ENCODE assay signal across 9 cellular contexts in the genomic region with DNA sequence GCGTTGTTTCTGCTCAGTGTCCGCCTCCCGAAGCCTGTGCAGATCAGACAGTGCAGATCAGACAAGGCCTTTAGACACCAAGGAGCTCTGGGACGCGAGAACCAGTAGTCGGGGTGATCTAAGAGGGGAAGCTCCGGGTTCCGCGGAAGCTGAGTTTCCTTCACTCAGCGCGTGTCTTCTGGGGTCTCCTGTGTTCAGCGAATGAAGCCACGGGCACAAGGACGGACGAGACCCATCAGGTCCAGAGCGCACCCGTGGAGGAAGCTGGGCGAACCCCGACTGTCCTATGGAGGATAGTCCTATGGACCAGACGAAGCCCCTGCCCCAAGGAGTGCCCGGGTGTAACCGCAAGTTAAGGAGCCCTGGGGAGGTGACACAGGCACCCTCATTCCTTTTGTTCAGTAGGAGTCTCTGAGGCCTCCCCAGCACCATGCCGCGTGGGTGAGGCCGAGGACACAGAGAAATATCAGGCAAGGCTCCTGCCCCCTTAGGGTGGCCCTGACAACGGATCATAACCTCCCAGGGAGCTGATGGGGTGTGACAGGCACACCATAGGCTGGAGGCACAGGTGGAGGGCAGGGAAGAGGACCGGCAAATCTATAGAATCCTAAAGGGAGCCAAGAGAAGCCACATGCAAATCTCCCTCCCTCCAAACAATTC. TPM values are rescaled to one million over a fixed set of nuclear protein-coding genes. Genes with fewer than 3 reads are reported as not detected.
DNase-seq lines count a peak whose midpoint lies in the region; ATAC-seq and TF ChIP-seq lines count a peak whose summit lies in the region.
"Had no signal": no experiment of that assay in that cellular context is flagged by ENCODE, and none has a peak within 500 bp of the region (broad histone marks: within the 10 kb centered on the region; RNA-seq: fewer than 3 reads in every experiment).

No MANE protein-coding gene starts in this region.

- no peaks in the 10 kb centered on the region for H3K9me3 ChIP-seq in iPS-18a (ENCODE audit: control insufficient read depth, low read depth, low read length)
- H3K9me3 ChIP-seq in spleen: no peaks in the 10 kb centered on the region

- H3K27ac Mint-ChIP-seq in CD14-positive monocyte: peak overlapping the region; percentile 90 to 99 (median 97)
- peak overlapping the region; percentile 99 for H3K27ac Mint-ChIP-seq in activated naive CD8-positive, alpha-beta T cell treated with anti-CD3 and anti-CD28 coated beads, Interleukin-2, amount 50 U/mL, for 24 hours

- peaks cover 4 to 14% (median 10%) of the 10 kb centered on the region in 3 donors for H3K27me3 Mint-ChIP-seq in CD14-positive monocyte (ENCODE audit: low read depth in 3 of 3)
- H3K27me3 Mint-ChIP-seq in activated naive CD8-positive, alpha-beta T cell treated with anti-CD3 and anti-CD28 coated beads, Interleukin-2, amount 50 U/mL, for 24 hours: peaks cover 2% of the 10 kb centered on the region

- H3K4me1 Mint-ChIP-seq in CD14-positive monocyte: peaks cover 52% of the 10 kb centered on the region
- H3K4me1 Mint-ChIP-seq in activated naive CD8-positive, alpha-beta T cell treated with anti-CD3 and anti-CD28 coated beads, Interleukin-2, amount 50 U/mL, for 24 hours: peaks cover 54% of the 10 kb centered on the region

- H3K9ac ChIP-seq in iPS-18a (ENCODE audit: low read length): peak overlapping the region; percentile 86

- 26 to 45% (median 36%) methylated on average over 2 to 27 of the region's 27 CpGs for WGBS in spleen, 5 donors

- H3K36me3 Mint-ChIP-seq in CD14-positive monocyte: peaks cover 31 to 35% of the 10 kb centered on the region in 2 donors
- H3K36me3 Mint-ChIP-seq in activated naive CD8-positive, alpha-beta T cell treated with anti-CD3 and anti-CD28 coated beads, Interleukin-2, amount 50 U/mL, for 24 hours (ENCODE audit: low read depth): peaks cover 42% of the 10 kb centered on the region

- H3K4me3 ChIP-seq in iPS-18a (ENCODE audit: low read length): peak overlapping the region; percentile 97
- H3K4me3 ChIP-seq in spleen: peak overlapping the region; percentile 33 to 95 (median 85)

- H3K4me3 Mint-ChIP-seq in CD14-positive monocyte: peak overlapping the region; percentile 100
- peak overlapping the region; percentile 97 for H3K4me3 Mint-ChIP-seq in activated naive CD8-positive, alpha-beta T cell treated with anti-CD3 and anti-CD28 coated beads, Interleukin-2, amount 50 U/mL, for 24 hours

- no peak for TF ChIP-seq POLR2A in spleen (IDR thresholded peaks at IDR 0.05)

- H3K27ac ChIP-seq in iPS-18a (ENCODE audit: low read length): no peak overlapping the region
- peak overlapping the region; percentile 88 to 96 (median 93) for H3K27ac ChIP-seq in spleen

- H3K27me3 ChIP-seq in iPS-18a (ENCODE audit: control insufficient read depth, insufficient read depth, low read length): peaks cover 16% of the 10 kb centered on the region
- no peaks in the 10 kb centered on the region for H3K27me3 ChIP-seq in spleen (replicated peaks in 1 of 7)

- no peak for DNase-seq in CD14-positive monocyte (ENCODE audit: low spot score)
- DNase-seq in NCI-H526 (lab: John Stamatoyannopoulos, UW): peak; percentile 97
- DNase-seq in activated naive CD8-positive, alpha-beta T cell treated with anti-CD3 and anti-CD28 coated beads, Interleukin-2, amount 50 U/mL, for 24 hours: peak; percentile 51
- peak; percentile 86 for DNase-seq in spleen
- DNase-seq in H4 (ENCODE audit: low spot score): no peak

- TF ChIP-seq CTCF in CD14-positive monocyte (IDR thresholded peaks at IDR 0.05) (no peak), spleen (IDR thresholded peaks at IDR 0.05 in 8 of 11, conservative IDR thresholded peaks at IDR 0.05 in 3 of 11) (no peak)

- H3K4me1 ChIP-seq in iPS-18a (ENCODE audit: control insufficient read depth, low read depth, low read length): peaks cover 14% of the 10 kb centered on the region
- peaks cover 41 to 61% (median 54%) of the 10 kb centered on the region in 6 donors for H3K4me1 ChIP-seq in spleen

- peaks cover 29% of the 10 kb centered on the region for H3K36me3 ChIP-seq in iPS-18a (ENCODE audit: control insufficient read depth, low read depth, low read length)
- H3K36me3 ChIP-seq in spleen: peaks cover 4 to 32% (median 29%) of the 10 kb centered on the region in 6 donors

- intact Hi-C loops in CD14-positive monocyte (cut with micrococcal nuclease) (loop anchor here (2.0 to 5.0 kb wide), 5 partner anchors 42 to 92 kb away; a partner anchor contains a TSS), spleen (cut with DNase I; ENCODE audit: low total_unique reads) (no loop called here)

- ATAC-seq in GM21529 (IDR thresholded peaks at IDR 0.05; ENCODE audit: unreplicated experiment) (peak; percentile 9), HG02970 (IDR thresholded peaks at IDR 0.05; ENCODE audit: low FRiP score, unreplicated experiment) (no peak)
- peak; percentile 16 for ATAC-seq in activated naive CD8-positive, alpha-beta T cell treated with anti-CD3 and anti-CD28 coated beads, Interleukin-2, amount 50 U/mL, for 24 hours

- H3K9me3 Mint-ChIP-seq in CD14-positive monocyte: peaks cover 0 to 2% (median 0%) of the 10 kb centered on the region in 7 donors
- H3K9me3 Mint-ChIP-seq in activated naive CD8-positive, alpha-beta T cell treated with anti-CD3 and anti-CD28 coated beads, Interleukin-2, amount 50 U/mL, for 24 hours: no peaks in the 10 kb centered on the region

RNA-seq across cellular contexts. Expression of a gene that starts 0.6 kb away (rescaled TPM):
- polyA plus RNA-seq in CD14-positive monocyte: not detected
- total RNA-seq in spleen: 1 to 10 TPM; 3.7 to 8.8 (median 5.0) TPM
- under 1 TPM in 2 of 3 donors, not detected in 1; 0.17 to 0.32 TPM for polyA plus RNA-seq in spleen
- not detected in 2 replicates for total RNA-seq in H4 (2014; rRNA removed; shearing (Covaris generic))

RNA-seq across cellular contexts. Expression of a gene that starts 1.0 kb away (rescaled TPM):
- polyA plus RNA-seq in CD14-positive monocyte (100 to 1,000 TPM; 199 to 208 TPM), spleen (1,000 to 10,000 TPM; 3,566 to 4,833 (median 4,082) TPM)
- total RNA-seq in spleen: 1,000 to 10,000 TPM in 5 of 7 donors, 100 to 1,000 TPM in 2; 581 to 2,029 (median 1,447) TPM
- total RNA-seq in H4 (2014; rRNA removed; shearing (Covaris generic)): 1,100 and 1,282 TPM in 2 replicates

RNA-seq across cellular contexts. Expression of a gene that starts 8.1 kb away (rescaled TPM):
- not detected for polyA plus RNA-seq in CD14-positive monocyte
- not detected for total RNA-seq in spleen
- under 1 TPM in 1 of 3 donors, not detected in 2; 0.20 TPM for polyA plus RNA-seq in spleen
- not detected in 2 replicates for total RNA-seq in H4 (2014; rRNA removed; shearing (Covaris generic))
- total RNA-seq: renal cortical epithelial cell had no signal

RNA-seq across cellular contexts. Expression of a gene that starts 14.4 kb away (rescaled TPM):
- polyA plus RNA-seq in CD14-positive monocyte (not detected), spleen (under 1 TPM in 2 of 3 donors, not detected in 1; 0.04 to 0.06 TPM)
- under 1 TPM in 1 of 7 donors, not detected in 6; 0.23 TPM for total RNA-seq in spleen
- total RNA-seq in H4 (2014; rRNA removed; shearing (Covaris generic)): 1.4 and 1.8 TPM in 2 replicates

RNA-seq across cellular contexts. Expression of a gene that starts 21.6 kb away (rescaled TPM):
- polyA plus RNA-seq in CD14-positive monocyte (not detected), spleen (not detected)
- total RNA-seq in spleen: not detected
- not detected in 2 replicates for total RNA-seq in H4 (2014; rRNA removed; shearing (Covaris generic))
- total RNA-seq: renal cortical epithelial cell had no signal

Comparison
In these comparisons a context has a peak if more than half of its experiments do, and no peak if none do; other contexts are left out.
1. DNase-seq: peak in NCI-H526 (2 of 2), activated naive CD8-positive, alpha-beta T cell treated with anti-CD3 and anti-CD28 coated beads, Interleukin-2, amount 50 U/mL, for 24 hours (single experiment) and spleen (single experiment); none in CD14-positive monocyte (single experiment) and H4 (single experiment).